Comparison of ENCODE assay signal across 22 cellular contexts in the genomic region with DNA sequence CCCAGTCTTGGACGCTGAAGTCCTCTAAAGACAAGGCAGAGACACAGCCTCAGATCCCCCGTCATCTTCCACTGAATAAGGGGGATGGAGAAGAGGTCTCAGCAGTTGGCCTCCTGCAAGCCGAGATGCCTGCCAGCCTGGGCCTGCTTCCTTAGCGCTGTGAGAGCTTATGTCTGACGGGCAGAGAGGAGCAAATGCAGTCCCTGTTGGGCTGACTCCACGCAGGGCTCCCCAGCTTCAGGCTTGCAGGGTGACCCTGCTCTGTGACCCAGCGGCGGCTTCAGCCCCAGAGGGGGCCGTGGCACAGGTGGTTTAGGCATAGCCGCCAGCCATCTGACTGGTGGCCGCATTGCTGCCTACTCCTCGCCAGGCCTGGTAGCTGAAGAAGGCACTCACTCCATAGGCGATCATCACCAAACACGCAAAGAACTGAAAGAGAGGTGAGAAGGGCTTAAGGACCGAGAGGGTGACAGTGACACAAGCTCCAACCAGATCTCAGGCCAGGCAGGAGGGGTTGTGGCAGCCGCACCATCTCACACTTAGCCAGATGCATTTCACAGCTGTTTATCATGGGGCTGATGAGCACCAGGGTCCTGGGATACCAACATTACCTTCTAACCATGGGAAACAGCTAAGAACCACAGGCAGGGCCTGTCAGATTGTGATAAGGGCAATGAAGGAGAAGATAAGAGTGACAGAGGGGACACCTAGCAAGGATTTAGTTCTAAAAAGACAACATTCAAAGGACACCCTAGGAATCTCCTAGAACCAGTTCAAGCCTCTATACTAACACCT. TPM values are rescaled to one million over a fixed set of nuclear protein-coding genes. Genes with fewer than 3 reads are reported as not detected.
A peak's percentile ranks its signal among the peaks of the same experiment; 100 is the strongest.
DNase-seq lines count a peak whose midpoint lies in the region; ATAC-seq and TF ChIP-seq lines count a peak whose summit lies in the region.
"Had no signal": no experiment of that assay in that cellular context is flagged by ENCODE, and none has a peak within 500 bp of the region (broad histone marks: within the 10 kb centered on the region; RNA-seq: fewer than 3 reads in every experiment).

No MANE protein-coding gene starts in this region.

- ATAC-seq in activated naive CD4-positive, alpha-beta T cell treated with anti-CD3 and anti-CD28 coated beads, Interleukin-2, amount 50 U/mL, for 72 hours = no peak
- ATAC-seq in upper lobe of left lung (ENCODE audit: low FRiP score in 2 of 2) (no peak), GM19324 (IDR thresholded peaks at IDR 0.05; ENCODE audit: low FRiP score, unreplicated experiment) (no peak)
- ATAC-seq: psoas muscle; stimulated activated naive CD8-positive, alpha-beta T cell treated with anti-CD3 and anti-CD28 coated beads, Interleukin-15, amount 100 ng/mL, for 72 hours had no signal

- H3K36me3 Mint-ChIP-seq in activated naive CD4-positive, alpha-beta T cell treated with anti-CD3 and anti-CD28 coated beads, Interleukin-2, amount 50 U/mL, for 72 hours = peaks cover 0 to 12% of the 10 kb centered on the region in 2 donors
- H3K36me3 Mint-ChIP-seq in endodermal cell (ENCODE audit: low read depth) = peaks cover 26% of the 10 kb centered on the region
- peaks cover 22% of the 10 kb centered on the region for H3K36me3 Mint-ChIP-seq in mesothelial cell of epicardium

- peaks cover 32% of the 10 kb centered on the region for H3K4me1 Mint-ChIP-seq in endodermal cell
- peaks cover 5% of the 10 kb centered on the region for H3K4me1 Mint-ChIP-seq in mesothelial cell of epicardium

- H3K9me3 Mint-ChIP-seq in activated naive CD4-positive, alpha-beta T cell treated with anti-CD3 and anti-CD28 coated beads, Interleukin-2, amount 50 U/mL, for 72 hours = no peaks in the 10 kb centered on the region
- H3K9me3 Mint-ChIP-seq in endodermal cell (peaks cover 7% of the 10 kb centered on the region), mesothelial cell of epicardium (no peaks in the 10 kb centered on the region)
- H3K9me3 Mint-ChIP-seq: activated T-helper 2 cell treated with anti-CD3 and anti-CD28 coated beads, Interferon-gamma antibody, Interleukin-2, Interleukin-4, amounts not matched to agents 10 μg/mL and 5 μg/mL and 100 μg/mL, durations not matched to agents 14 hours and 24 hours and 36 hours; nephron; stimulated activated naive CD8-positive, alpha-beta T cell treated with anti-CD3 and anti-CD28 coated beads, Interleukin-15, amount 100 ng/mL, for 72 hours had no signal

- H3K27me3 ChIP-seq in endodermal cell (ENCODE audit: control insufficient read depth, insufficient read depth, low read length, poor library complexity, severe bottlenecking) (no peaks in the 10 kb centered on the region), upper lobe of left lung (no peaks in the 10 kb centered on the region)
- H3K27me3 ChIP-seq: adrenal gland, BLaER1 had no signal

- H3K9ac ChIP-seq in endodermal cell (ENCODE audit: extremely low read depth, low read length, poor library complexity, severe bottlenecking) = no peak overlapping the region
- H3K9ac ChIP-seq: BLaER1, SK-N-SH had no signal

- no peak overlapping the region for H3K27ac ChIP-seq in endodermal cell (ENCODE audit: low read depth, low read length)
- H3K27ac ChIP-seq in upper lobe of left lung = no peak overlapping the region
- H3K27ac ChIP-seq: adrenal gland, BLaER1, psoas muscle had no signal

- H3K4me1 ChIP-seq in endodermal cell (ENCODE audit: control insufficient read depth, insufficient read depth, low read length) = peaks cover 21% of the 10 kb centered on the region
- peaks cover 14 to 22% (median 18%) of the 10 kb centered on the region in 4 donors for H3K4me1 ChIP-seq in upper lobe of left lung
- H3K4me1 ChIP-seq: adrenal gland, psoas muscle had no signal

- H3K27ac Mint-ChIP-seq in activated naive CD4-positive, alpha-beta T cell treated with anti-CD3 and anti-CD28 coated beads, Interleukin-2, amount 50 U/mL, for 72 hours = peak overlapping the region; percentile 39 to 81
- no peak overlapping the region for H3K27ac Mint-ChIP-seq in endodermal cell
- peak overlapping the region; percentile 7 for H3K27ac Mint-ChIP-seq in mesothelial cell of epicardium
- H3K27ac Mint-ChIP-seq: activated T-helper 2 cell treated with anti-CD3 and anti-CD28 coated beads, Interferon-gamma antibody, Interleukin-2, Interleukin-4, amounts not matched to agents 10 μg/mL and 5 μg/mL and 100 μg/mL, durations not matched to agents 14 hours and 24 hours and 36 hours; nephron; stimulated activated naive CD8-positive, alpha-beta T cell treated with anti-CD3 and anti-CD28 coated beads, Interleukin-15, amount 100 ng/mL, for 72 hours had no signal

- DNase-seq in activated naive CD4-positive, alpha-beta T cell treated with anti-CD3 and anti-CD28 coated beads, Interleukin-2, amount 50 U/mL, for 72 hours (ENCODE audit: low spot score in 2 of 2) = no peak
- DNase-seq in activated naive CD4-positive, alpha-beta T cell treated with anti-CD3 and anti-CD28 coated beads, Interleukin-2, amount 50 U/mL, for 16 hours = no peak
- peak; percentile 77 for DNase-seq in endodermal cell
- peak in 1 of 2 experiments; percentile 16 for DNase-seq in mesothelial cell of epicardium (ENCODE audit: low spot score in 2 of 2, unreplicated experiment in 2 of 2)
- DNase-seq in upper lobe of left lung = peak; percentile 17 to 56
- no peak for DNase-seq in GM19238 (ENCODE audit: insufficient read length, low spot score)
- DNase-seq in occipital lobe (lab: John Stamatoyannopoulos, UW) = no peak
- DNase-seq: activated CD4-positive, CD25-positive, alpha-beta regulatory T cell; NCI-H1105 treated with DMSO at 0.1 percent for 48 hours; NCI-H2081 treated with DMSO at 0.1 percent for 48 hours; NCI-H446 treated with DMSO at 0.1 percent for 48 hours; NK-92 treated with Interleukin-12 subunit alpha and Interleukin-12 subunit beta, amount 100 ng/mL, for 24 hours; psoas muscle; SK-N-SH; stimulated activated CD4-positive, alpha-beta T cell treated with anti-CD3 and anti-CD28 coated beads, Interleukin-2, amount 100 ng/mL, for 48 hours; stimulated activated naive CD8-positive, alpha-beta T cell treated with anti-CD3 and anti-CD28 coated beads, Interleukin-15, amount 100 ng/mL, for 72 hours had no signal

- H3K4me3 Mint-ChIP-seq in endodermal cell (no peak overlapping the region), mesothelial cell of epicardium (no peak overlapping the region)
- H3K4me3 Mint-ChIP-seq: nephron; stimulated activated naive CD8-positive, alpha-beta T cell treated with anti-CD3 and anti-CD28 coated beads, Interleukin-15, amount 100 ng/mL, for 72 hours had no signal

- peaks cover 12% of the 10 kb centered on the region for H3K9me3 ChIP-seq in endodermal cell (ENCODE audit: control insufficient read depth, low read length)
- H3K9me3 ChIP-seq in upper lobe of left lung = no peaks in the 10 kb centered on the region
- H3K9me3 ChIP-seq: adrenal gland, psoas muscle, SK-N-SH had no signal

- TF ChIP-seq EP300 in upper lobe of left lung (IDR thresholded peaks at IDR 0.05) = no peak

- H3K4me3 ChIP-seq in endodermal cell (ENCODE audit: low read length) (no peak overlapping the region), upper lobe of left lung (no peak overlapping the region)
- H3K4me3 ChIP-seq: adrenal gland, BLaER1, psoas muscle, skin epidermis had no signal

- no peak for TF ChIP-seq POLR2A in upper lobe of left lung (IDR thresholded peaks at IDR 0.05)

- 85 to 86% methylated on average over 14 to 16 of the region's 16 CpGs for WGBS in endodermal cell (ENCODE audit: insufficient coverage in 1 of 2, insufficient read length in 1 of 2), 2 experiments
- WGBS in upper lobe of left lung, 2 donors = 91 to 95% methylated on average over 12 to 16 of the region's 16 CpGs

- TF ChIP-seq CTCF in endodermal cell (conservative IDR thresholded peaks at IDR 0.05) (no peak), mesothelial cell of epicardium (IDR thresholded peaks at IDR 0.05; ENCODE audit: unreplicated experiment) (no peak), upper lobe of left lung (IDR thresholded peaks at IDR 0.05) (no peak)

- H3K27me3 Mint-ChIP-seq in endodermal cell (ENCODE audit: insufficient read depth) (no peaks in the 10 kb centered on the region), mesothelial cell of epicardium (ENCODE audit: low read depth) (no peaks in the 10 kb centered on the region)
- H3K27me3 Mint-ChIP-seq: stimulated activated naive CD8-positive, alpha-beta T cell treated with anti-CD3 and anti-CD28 coated beads, Interleukin-15, amount 100 ng/mL, for 72 hours had no signal

- H3K36me3 ChIP-seq in endodermal cell (ENCODE audit: control insufficient read depth, insufficient read depth, low read length) (peaks cover 24% of the 10 kb centered on the region), upper lobe of left lung (peaks cover 27 to 53% (median 49%) of the 10 kb centered on the region in 4 donors)

RNA-seq across cellular contexts. Expression of a gene that starts 11.7 kb away (rescaled TPM):
- total RNA-seq in activated naive CD4-positive, alpha-beta T cell treated with anti-CD3 and anti-CD28 coated beads, Interleukin-2, amount 50 U/mL, for 72 hours = 10 to 100 TPM; 14.7 to 20.7 TPM
- total RNA-seq in endodermal cell (10 to 100 TPM; 22.6 to 31.3 TPM), mesothelial cell of epicardium (34.4 to 38.2 TPM (median 35.9 TPM) in 3 replicates), upper lobe of left lung (10 to 100 TPM; 18.9 to 74.9 (median 54.2) TPM), occipital lobe (81.4 TPM)
- polyA plus RNA-seq in endodermal cell (2013, experiment 1 of 2) = 60.5 TPM
- polyA plus RNA-seq in endodermal cell (2013, experiment 2 of 2) = 63.1 TPM

RNA-seq across cellular contexts. Expression of a gene that starts 27.7 kb away (rescaled TPM):
- under 1 TPM; 0.35 to 0.43 TPM for total RNA-seq in activated naive CD4-positive, alpha-beta T cell treated with anti-CD3 and anti-CD28 coated beads, Interleukin-2, amount 50 U/mL, for 72 hours
- total RNA-seq in endodermal cell (1 to 10 TPM; 5.9 to 9.1 TPM), mesothelial cell of epicardium (1.1 to 1.8 TPM (median 1.2 TPM) in 3 replicates), upper lobe of left lung (100 to 1,000 TPM in 4 of 6 donors, 10 to 100 TPM in 2; 38.8 to 184 (median 114) TPM), occipital lobe (1.2 TPM)
- polyA plus RNA-seq in endodermal cell (2013, experiment 1 of 2) = 2.1 TPM
- polyA plus RNA-seq in endodermal cell (2013, experiment 2 of 2) = 2.4 TPM

Comparison
In these comparisons a context has a peak if more than half of its experiments do, and no peak if none do; other contexts are left out.
1. DNase-seq: peak in endodermal cell (single experiment) and upper lobe of left lung (2 of 2); none in activated naive CD4-positive, alpha-beta T cell treated with anti-CD3 and anti-CD28 coated beads, Interleukin-2, amount 50 U/mL, for 72 hours (0 of 2), activated naive CD4-positive, alpha-beta T cell treated with anti-CD3 and anti-CD28 coated beads, Interleukin-2, amount 50 U/mL, for 16 hours (single experiment), GM19238 (single experiment) and occipital lobe (single experiment).